ENCODE assay signal across 8 cellular contexts in the genomic region with DNA sequence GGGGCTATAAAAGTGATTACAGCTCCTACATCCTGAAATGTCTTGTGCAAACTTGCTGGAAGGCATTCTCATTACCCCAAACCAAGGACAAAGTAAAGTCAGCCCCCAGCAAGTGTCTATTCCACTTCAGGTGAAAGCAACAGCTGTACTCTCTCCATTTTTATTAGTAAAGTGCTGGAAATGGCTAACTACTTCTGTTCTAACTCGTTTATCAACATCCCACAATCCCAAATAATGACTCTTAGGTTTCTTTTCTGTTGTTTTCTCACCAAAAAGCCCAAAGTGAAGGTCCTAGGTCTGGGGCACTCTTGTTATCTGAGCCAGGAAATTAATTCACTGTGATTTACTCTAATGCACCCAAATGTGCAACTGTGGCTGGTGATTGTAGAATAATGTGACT.
"Had no signal": no experiment of that assay in that cellular context is flagged by ENCODE, and none has a peak within 500 bp of the region (broad histone marks: within the 10 kb centered on the region; RNA-seq: fewer than 3 reads in every experiment).

No MANE protein-coding gene starts in this region.

- H3K4me3 Mint-ChIP-seq: H9, HFFc6 had no signal

- H2AFZ ChIP-seq: GM23248 had no signal

- H3K9me3 ChIP-seq: HAP-1 had no signal

- DNase-seq: GM23248, GOT3, H7, H9, HCEC 1CT, HFFc6 had no signal

- H3K27ac Mint-ChIP-seq: H9, HFFc6 had no signal

- H3K4me3 ChIP-seq: GM23248, HAP-1 had no signal

- H3K9ac ChIP-seq: GM23248 had no signal

- H3K4me1 ChIP-seq: HAP-1 had no signal

- H3K4me1 Mint-ChIP-seq: H9 had no signal

- ATAC-seq: HCT116 had no signal

- H3K36me3 ChIP-seq: HAP-1 had no signal

- H3K9me3 Mint-ChIP-seq: HFFc6 had no signal

- H3K27ac ChIP-seq: GM23248 had no signal
